1 cellular context compared by ENCODE assay signal in genomic region chr11:19508166-19508565, GRCh38.
TF ChIP-seq lines count a peak whose summit lies in the region.

No MANE protein-coding gene starts in this region.

TF ChIP-seq in H1, 55 proteins besides CTCF, POLR2A, EP300 and RAD21 (continued from another document):
- TF ChIP-seq ATF3 (IDR thresholded peaks at IDR 0.05; ENCODE audit: insufficient read depth, low read depth, low read length) (no peak), BRCA1 (IDR thresholded peaks at IDR 0.05; ENCODE audit: low read depth, low read length) (no peak), EZH2 (IDR thresholded peaks at IDR 0.05; ENCODE audit: low read depth, low read length, severe bottlenecking) (no peak)
